ENCODE assay signal across 1 cellular context in the genomic region with DNA sequence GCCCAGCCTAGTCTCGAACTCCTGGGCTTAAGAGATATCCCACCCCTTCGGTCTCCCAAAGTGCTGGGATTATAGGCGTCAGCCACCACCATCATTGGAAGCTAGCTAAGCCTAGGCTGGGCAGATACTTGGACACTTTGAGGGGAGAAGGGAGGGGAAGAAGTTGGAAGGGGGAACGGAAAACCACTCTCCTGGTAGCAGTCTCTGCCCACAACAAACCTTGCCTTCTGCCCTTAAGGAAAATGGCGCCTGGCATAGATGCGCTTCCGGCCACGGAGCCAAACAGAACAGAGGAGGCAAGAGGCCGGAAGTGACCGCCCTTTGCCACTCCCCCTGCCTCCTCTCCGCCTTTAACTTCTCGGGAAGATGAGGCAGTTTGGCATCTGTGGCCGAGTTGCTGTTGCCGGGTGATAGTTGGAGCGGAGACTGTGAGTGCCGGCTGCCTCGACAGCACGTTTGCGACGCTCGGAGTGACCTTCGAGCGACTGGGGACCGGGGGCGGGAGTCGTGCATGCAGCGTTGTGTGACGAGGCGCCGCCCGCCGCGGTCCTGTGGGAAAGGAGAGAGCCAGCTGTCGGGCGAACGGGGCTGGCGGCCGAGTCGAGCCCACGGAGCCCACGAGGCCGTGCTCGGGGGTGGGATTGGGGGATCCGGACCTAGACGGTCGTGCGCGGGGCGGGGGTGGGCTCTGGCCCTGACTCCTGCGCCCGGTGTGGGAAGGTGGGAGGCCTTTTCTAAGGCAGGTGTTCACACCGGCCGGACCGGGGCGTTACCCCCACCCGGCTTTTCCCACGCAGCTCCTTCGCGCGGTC.
TF ChIP-seq lines count a peak whose summit lies in the region.

TSS of gene MFN1 (plus strand) at position 327 of the 812 bp plus-strand sequence. CDS start 1,143 bp downstream, outside the sequence.

TF ChIP-seq in HepG2, 621 proteins besides CTCF, POLR2A, EP300 and RAD21 (continued from another document and continues in another):
- TF ChIP-seq, protein P1, sequence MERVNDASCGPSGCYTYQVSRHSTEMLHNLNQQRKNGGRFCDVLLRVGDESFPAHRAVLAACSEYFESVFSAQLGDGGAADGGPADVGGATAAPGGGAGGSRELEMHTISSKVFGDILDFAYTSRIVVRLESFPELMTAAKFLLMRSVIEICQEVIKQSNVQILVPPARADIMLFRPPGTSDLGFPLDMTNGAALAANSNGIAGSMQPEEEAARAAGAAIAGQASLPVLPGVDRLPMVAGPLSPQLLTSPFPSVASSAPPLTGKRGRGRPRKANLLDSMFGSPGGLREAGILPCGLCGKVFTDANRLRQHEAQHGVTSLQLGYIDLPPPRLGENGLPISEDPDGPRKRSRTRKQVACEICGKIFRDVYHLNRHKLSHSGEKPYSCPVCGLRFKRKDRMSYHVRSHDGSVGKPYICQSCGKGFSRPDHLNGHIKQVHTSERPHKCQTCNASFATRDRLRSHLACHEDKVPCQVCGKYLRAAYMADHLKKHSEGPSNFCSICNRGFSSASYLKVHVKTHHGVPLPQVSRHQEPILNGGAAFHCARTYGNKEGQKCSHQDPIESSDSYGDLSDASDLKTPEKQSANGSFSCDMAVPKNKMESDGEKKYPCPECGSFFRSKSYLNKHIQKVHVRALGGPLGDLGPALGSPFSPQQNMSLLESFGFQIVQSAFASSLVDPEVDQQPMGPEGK (CRISPR knock-in tag; IDR thresholded peaks at IDR 0.05), result peak; percentile 37; the same call in 1 of the 2 replicates
- TF ChIP-seq ZFP90 (CRISPR knock-in tag; IDR thresholded peaks at IDR 0.05; ENCODE audit: borderline replicate concordance) (peak; percentile 82; the same call in 1 of the 2 replicates), ZNF280B (CRISPR knock-in tag; IDR thresholded peaks at IDR 0.05; ENCODE audit: borderline replicate concordance) (no peak; the same call in 1 of the 2 replicates), ZSCAN12 (CRISPR knock-in tag; IDR thresholded peaks at IDR 0.05) (no peak), CREB1 (IDR thresholded peaks at IDR 0.05) (peak; percentile 75), CREB1 (CRISPR knock-in tag; IDR thresholded peaks at IDR 0.05) (peak; percentile 94), ZBTB21 (CRISPR knock-in tag; IDR thresholded peaks at IDR 0.05) (peak; percentile 29; the same call in 1 of the 2 replicates), ZFY (CRISPR knock-in tag; IDR thresholded peaks at IDR 0.05) (peak; percentile 81), DR1 (CRISPR knock-in tag; IDR thresholded peaks at IDR 0.05) (peak; percentile 77), MXD1 (CRISPR knock-in tag; IDR thresholded peaks at IDR 0.05) (0 out of 2 replicates have a peak, but pooled peaks have one; percentile 76), ZNF792 (CRISPR knock-in tag; IDR thresholded peaks at IDR 0.05) (0 out of 2 replicates have a peak, but pooled peaks have one; percentile 47), ZNF333 (CRISPR knock-in tag; IDR thresholded peaks at IDR 0.05; ENCODE audit: borderline replicate concordance) (no peak), ZNF350 (CRISPR knock-in tag; IDR thresholded peaks at IDR 0.05; ENCODE audit: borderline replicate concordance, low read depth) (no peak; the same call in 1 of the 2 replicates), ZNF883 (CRISPR knock-in tag; IDR thresholded peaks at IDR 0.05; ENCODE audit: not compliant biosample characterization) (peak; percentile 80), ZNF224 (CRISPR knock-in tag; IDR thresholded peaks at IDR 0.05) (no peak), ZNF552 (CRISPR knock-in tag; IDR thresholded peaks at IDR 0.05; ENCODE audit: borderline replicate concordance) (peak; percentile 57; the same call in 1 of the 2 replicates), KAT7 (CRISPR knock-in tag; IDR thresholded peaks at IDR 0.05; ENCODE audit: borderline replicate concordance) (no peak), GZF1 (CRISPR knock-in tag; IDR thresholded peaks at IDR 0.05) (no peak), TOE1 (CRISPR knock-in tag; IDR thresholded peaks at IDR 0.05) (0 out of 2 replicates have a peak, but pooled peaks have one; percentile 77), ZBTB7A (CRISPR knock-in tag; IDR thresholded peaks at IDR 0.05) (no peak), ZIK1 (CRISPR knock-in tag; IDR thresholded peaks at IDR 0.05; ENCODE audit: borderline replicate concordance, low read depth) (no peak), ZNF616 (CRISPR knock-in tag; IDR thresholded peaks at IDR 0.05; ENCODE audit: low read depth) (no peak), SP1 (IDR thresholded peaks at IDR 0.05) (no peak), SP1 (CRISPR knock-in tag; IDR thresholded peaks at IDR 0.05) (peak; percentile 64), ATF1 (CRISPR knock-in tag; IDR thresholded peaks at IDR 0.05) (peak; percentile 78; the same call in 1 of the 2 replicates), GPN1 (CRISPR knock-in tag; IDR thresholded peaks at IDR 0.05; ENCODE audit: borderline replicate concordance) (no peak), ZNF605 (CRISPR knock-in tag; IDR thresholded peaks at IDR 0.05) (peak; percentile 87), HBP1 (CRISPR knock-in tag; IDR thresholded peaks at IDR 0.05; ENCODE audit: low read depth) (peak; percentile 78; the same call in 1 of the 2 replicates), ZFP36L1 (CRISPR knock-in tag; IDR thresholded peaks at IDR 0.05) (no peak), ZNF574 (CRISPR knock-in tag; IDR thresholded peaks at IDR 0.05) (peak; percentile 80)
- TF ChIP-seq, protein P2, sequence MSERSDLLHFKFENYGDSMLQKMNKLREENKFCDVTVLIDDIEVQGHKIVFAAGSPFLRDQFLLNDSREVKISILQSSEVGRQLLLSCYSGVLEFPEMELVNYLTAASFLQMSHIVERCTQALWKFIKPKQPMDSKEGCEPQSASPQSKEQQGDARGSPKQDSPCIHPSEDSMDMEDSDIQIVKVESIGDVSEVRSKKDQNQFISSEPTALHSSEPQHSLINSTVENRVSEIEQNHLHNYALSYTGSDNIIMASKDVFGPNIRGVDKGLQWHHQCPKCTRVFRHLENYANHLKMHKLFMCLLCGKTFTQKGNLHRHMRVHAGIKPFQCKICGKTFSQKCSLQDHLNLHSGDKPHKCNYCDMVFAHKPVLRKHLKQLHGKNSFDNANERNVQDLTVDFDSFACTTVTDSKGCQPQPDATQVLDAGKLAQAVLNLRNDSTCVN (CRISPR knock-in tag; IDR thresholded peaks at IDR 0.05; ENCODE audit: borderline replicate concordance), result no peak
- TF ChIP-seq, protein P3, sequence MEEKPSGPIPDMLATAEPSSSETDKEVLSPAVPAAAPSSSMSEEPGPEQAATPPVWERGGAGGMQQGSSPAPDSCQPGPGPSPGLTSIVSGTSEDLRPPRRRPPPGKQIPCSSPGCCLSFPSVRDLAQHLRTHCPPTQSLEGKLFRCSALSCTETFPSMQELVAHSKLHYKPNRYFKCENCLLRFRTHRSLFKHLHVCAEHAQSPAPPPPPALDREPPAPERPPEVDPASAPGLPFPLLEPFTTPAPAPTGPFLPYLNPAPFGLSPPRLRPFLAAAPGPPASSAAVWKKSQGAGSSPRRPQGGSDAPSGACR (CRISPR knock-in tag; IDR thresholded peaks at IDR 0.05), result 0 out of 2 replicates have a peak, but pooled peaks have one; percentile 31
- TF ChIP-seq, protein P4, sequence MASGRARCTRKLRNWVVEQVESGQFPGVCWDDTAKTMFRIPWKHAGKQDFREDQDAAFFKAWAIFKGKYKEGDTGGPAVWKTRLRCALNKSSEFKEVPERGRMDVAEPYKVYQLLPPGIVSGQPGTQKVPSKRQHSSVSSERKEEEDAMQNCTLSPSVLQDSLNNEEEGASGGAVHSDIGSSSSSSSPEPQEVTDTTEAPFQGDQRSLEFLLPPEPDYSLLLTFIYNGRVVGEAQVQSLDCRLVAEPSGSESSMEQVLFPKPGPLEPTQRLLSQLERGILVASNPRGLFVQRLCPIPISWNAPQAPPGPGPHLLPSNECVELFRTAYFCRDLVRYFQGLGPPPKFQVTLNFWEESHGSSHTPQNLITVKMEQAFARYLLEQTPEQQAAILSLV (CRISPR knock-in tag; IDR thresholded peaks at IDR 0.05; ENCODE audit: borderline replicate concordance), result no peak
- TF ChIP-seq, protein P5, sequence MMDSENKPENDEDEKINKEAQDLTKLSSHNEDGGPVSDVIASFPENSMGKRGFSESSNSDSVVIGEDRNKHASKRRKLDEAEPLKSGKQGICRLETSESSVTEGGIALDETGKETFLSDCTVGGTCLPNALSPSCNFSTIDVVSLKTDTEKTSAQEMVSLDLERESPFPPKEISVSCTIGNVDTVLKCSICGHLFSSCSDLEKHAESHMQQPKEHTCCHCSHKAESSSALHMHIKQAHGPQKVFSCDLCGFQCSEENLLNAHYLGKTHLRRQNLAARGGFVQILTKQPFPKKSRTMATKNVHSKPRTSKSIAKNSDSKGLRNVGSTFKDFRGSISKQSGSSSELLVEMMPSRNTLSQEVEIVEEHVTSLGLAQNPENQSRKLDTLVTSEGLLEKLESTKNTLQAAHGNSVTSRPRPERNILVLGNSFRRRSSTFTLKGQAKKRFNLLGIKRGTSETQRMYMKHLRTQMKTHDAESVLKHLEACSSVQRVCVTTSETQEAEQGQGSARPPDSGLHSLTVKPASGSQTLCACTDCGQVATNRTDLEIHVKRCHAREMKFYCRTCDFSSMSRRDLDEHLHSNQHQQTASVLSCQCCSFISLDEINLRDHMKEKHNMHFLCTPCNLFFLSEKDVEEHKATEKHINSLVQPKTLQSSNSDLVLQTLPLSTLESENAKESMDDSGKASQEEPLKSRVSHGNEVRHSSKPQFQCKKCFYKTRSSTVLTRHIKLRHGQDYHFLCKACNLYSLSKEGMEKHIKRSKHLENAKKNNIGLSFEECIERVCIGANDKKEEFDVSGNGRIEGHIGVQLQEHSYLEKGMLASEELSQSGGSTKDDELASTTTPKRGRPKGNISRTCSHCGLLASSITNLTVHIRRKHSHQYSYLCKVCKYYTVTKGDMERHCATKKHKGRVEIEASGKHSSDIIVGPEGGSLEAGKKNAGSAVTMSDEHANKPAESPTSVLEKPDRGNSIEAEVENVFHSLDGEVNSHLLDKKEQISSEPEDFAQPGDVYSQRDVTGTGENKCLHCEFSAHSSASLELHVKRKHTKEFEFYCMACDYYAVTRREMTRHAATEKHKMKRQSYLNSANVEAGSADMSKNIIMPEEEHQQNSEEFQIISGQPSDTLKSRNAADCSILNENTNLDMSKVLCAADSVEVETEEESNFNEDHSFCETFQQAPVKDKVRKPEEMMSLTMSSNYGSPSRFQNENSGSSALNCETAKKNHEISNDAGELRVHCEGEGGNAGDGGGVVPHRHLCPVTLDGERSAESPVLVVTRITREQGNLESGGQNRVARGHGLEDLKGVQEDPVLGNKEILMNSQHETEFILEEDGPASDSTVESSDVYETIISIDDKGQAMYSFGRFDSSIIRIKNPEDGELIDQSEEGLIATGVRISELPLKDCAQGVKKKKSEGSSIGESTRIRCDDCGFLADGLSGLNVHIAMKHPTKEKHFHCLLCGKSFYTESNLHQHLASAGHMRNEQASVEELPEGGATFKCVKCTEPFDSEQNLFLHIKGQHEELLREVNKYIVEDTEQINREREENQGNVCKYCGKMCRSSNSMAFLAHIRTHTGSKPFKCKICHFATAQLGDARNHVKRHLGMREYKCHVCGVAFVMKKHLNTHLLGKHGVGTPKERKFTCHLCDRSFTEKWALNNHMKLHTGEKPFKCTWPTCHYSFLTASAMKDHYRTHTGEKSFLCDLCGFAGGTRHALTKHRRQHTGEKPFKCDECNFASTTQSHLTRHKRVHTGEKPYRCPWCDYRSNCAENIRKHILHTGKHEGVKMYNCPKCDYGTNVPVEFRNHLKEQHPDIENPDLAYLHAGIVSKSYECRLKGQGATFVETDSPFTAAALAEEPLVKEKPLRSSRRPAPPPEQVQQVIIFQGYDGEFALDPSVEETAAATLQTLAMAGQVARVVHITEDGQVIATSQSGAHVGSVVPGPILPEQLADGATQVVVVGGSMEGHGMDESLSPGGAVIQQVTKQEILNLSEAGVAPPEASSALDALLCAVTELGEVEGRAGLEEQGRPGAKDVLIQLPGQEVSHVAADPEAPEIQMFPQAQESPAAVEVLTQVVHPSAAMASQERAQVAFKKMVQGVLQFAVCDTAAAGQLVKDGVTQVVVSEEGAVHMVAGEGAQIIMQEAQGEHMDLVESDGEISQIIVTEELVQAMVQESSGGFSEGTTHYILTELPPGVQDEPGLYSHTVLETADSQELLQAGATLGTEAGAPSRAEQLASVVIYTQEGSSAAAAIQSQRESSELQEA (CRISPR knock-in tag; IDR thresholded peaks at IDR 0.05; ENCODE audit: not compliant biosample characterization), result peak; percentile 88
